In genomic region chr4:40232610-40233009, GRCh38 we compare ENCODE assay signal across 16 cellular contexts. TPM values are rescaled to one million over a fixed set of nuclear protein-coding genes. Genes with fewer than 3 reads are reported as not detected.
A peak's percentile ranks its signal among the peaks of the same experiment; 100 is the strongest.
DNase-seq lines count a peak whose midpoint lies in the region; ATAC-seq and TF ChIP-seq lines count a peak whose summit lies in the region.
"Had no signal": no experiment of that assay in that cellular context is flagged by ENCODE, and none has a peak within 500 bp of the region (broad histone marks: within the 10 kb centered on the region; RNA-seq: fewer than 3 reads in every experiment).

No MANE protein-coding gene starts in this region.

- H3K9me3 Mint-ChIP-seq in activated CD4-positive, alpha-beta T cell treated with anti-CD3 and anti-CD28 coated beads, Interleukin-2, amount 10 ng/mL, durations not matched to agents 7 days and 5 days, result peaks cover 4% of the 10 kb centered on the region
- peaks cover 3% of the 10 kb centered on the region for H3K9me3 Mint-ChIP-seq in activated CD8-positive, alpha-beta T cell treated with anti-CD3 and anti-CD28 coated beads for 36 hours
- H3K9me3 Mint-ChIP-seq in natural killer cell (peaks cover 0 to 2% of the 10 kb centered on the region in 2 donors), WTC11 (peaks cover 4% of the 10 kb centered on the region)

- H3K27ac Mint-ChIP-seq in activated CD4-positive, alpha-beta T cell treated with anti-CD3 and anti-CD28 coated beads, Interleukin-2, amount 10 ng/mL, durations not matched to agents 7 days and 5 days, result peak overlapping the region; percentile 39
- H3K27ac Mint-ChIP-seq in activated CD8-positive, alpha-beta T cell treated with anti-CD3 and anti-CD28 coated beads for 36 hours, result peak overlapping the region; percentile 86
- H3K27ac Mint-ChIP-seq in natural killer cell (peak overlapping the region in 1 of 2 donors; percentile 53), WTC11 (no peak overlapping the region)

- peak overlapping the region; percentile 80 for H3K27ac ChIP-seq in KOPT-K1 (ENCODE audit: low read depth, low read length, poor library complexity, severe bottlenecking)
- H3K27ac ChIP-seq: adrenal gland, parathyroid adenoma, thoracic aorta had no signal

- no peaks in the 10 kb centered on the region for H3K27me3 Mint-ChIP-seq in activated CD4-positive, alpha-beta T cell treated with anti-CD3 and anti-CD28 coated beads, Interleukin-2, amount 10 ng/mL, durations not matched to agents 7 days and 5 days
- H3K27me3 Mint-ChIP-seq in activated CD8-positive, alpha-beta T cell treated with anti-CD3 and anti-CD28 coated beads for 36 hours, result no peaks in the 10 kb centered on the region
- H3K27me3 Mint-ChIP-seq in natural killer cell (ENCODE audit: low read depth in 2 of 2) (no peaks in the 10 kb centered on the region), WTC11 (ENCODE audit: low read depth) (no peaks in the 10 kb centered on the region)

- CTCF ChIA-PET in activated CD4-positive, alpha-beta T cell treated with anti-CD3 and anti-CD28 coated beads, Interleukin-2, amount 10 ng/mL, durations not matched to agents 7 days and 5 days (lab: Charles Lee), result interaction anchor here (1.2 to 3.4 kb wide), 4 partner anchors 19 to 176 kb away, joined by 3 to 16 read pairs (median 6); partner anchors contain the start of gene N4BP2
- CTCF ChIA-PET in activated CD8-positive, alpha-beta T cell treated with anti-CD3 and anti-CD28 coated beads for 36 hours (lab: Charles Lee), result interaction anchor here (2.0 to 9.4 kb wide), 6 partner anchors 15 to 93 kb away, joined by 5 to 120 read pairs (median 18); partner anchors contain the start of gene RHOH
- CTCF ChIA-PET in WTC11 (lab: Charles Lee), result interaction anchor here (1.5 kb wide), 1 partner anchor 51 kb away, joined by 3 read pairs; no protein-coding TSS in a partner anchor

- intact Hi-C loops in activated CD8-positive, alpha-beta T cell treated with anti-CD3 and anti-CD28 coated beads for 36 hours (cut with micrococcal nuclease), result no loop called here
- intact Hi-C loops in natural killer cell (cut with micrococcal nuclease), result loop anchor here (5.0 kb wide), 1 partner anchor 35 kb away; the partner anchor contains the start of gene RHOH

- DNase-seq in activated CD4-positive, alpha-beta T cell treated with anti-CD3 and anti-CD28 coated beads, Interleukin-2, amount 10 ng/mL, durations not matched to agents 7 days and 5 days, result no peak
- DNase-seq in activated CD4-positive, alpha-beta T cell treated with anti-CD3 and anti-CD28 coated beads for 4 hours, result no peak
- DNase-seq in activated CD8-positive, alpha-beta T cell treated with anti-CD3 and anti-CD28 coated beads for 36 hours, result peak; percentile 67
- DNase-seq in natural killer cell, result no peak
- no peak for DNase-seq in NCI-H446 treated with DMSO at 0.1 percent for 48 hours (lab: John Stamatoyannopoulos, UW)
- no peak for DNase-seq in WTC11 (ENCODE audit: low spot score)
- DNase-seq: activated CD4-positive, CD25-positive, alpha-beta regulatory T cell treated with anti-CD3 and anti-CD28 coated beads, Interleukin-2, amount 50 U/mL, for 72 hours; adrenal gland; Calu3; cerebellar nuclear complex; SK-N-SH had no signal

- peaks cover 77% of the 10 kb centered on the region for H3K36me3 Mint-ChIP-seq in activated CD4-positive, alpha-beta T cell treated with anti-CD3 and anti-CD28 coated beads, Interleukin-2, amount 10 ng/mL, durations not matched to agents 7 days and 5 days (ENCODE audit: low read depth)
- H3K36me3 Mint-ChIP-seq in activated CD8-positive, alpha-beta T cell treated with anti-CD3 and anti-CD28 coated beads for 36 hours (ENCODE audit: low read depth), result peaks cover 83% of the 10 kb centered on the region
- H3K36me3 Mint-ChIP-seq in natural killer cell (no peaks in the 10 kb centered on the region), WTC11 (peaks cover 3% of the 10 kb centered on the region; the same call in 1 of the 2 replicates)

- POLR2A ChIA-PET in activated CD4-positive, alpha-beta T cell treated with anti-CD3 and anti-CD28 coated beads, Interleukin-2, amount 10 ng/mL, durations not matched to agents 7 days and 5 days (lab: Charles Lee), result no interaction called here
- POLR2A ChIA-PET in activated CD8-positive, alpha-beta T cell treated with anti-CD3 and anti-CD28 coated beads for 36 hours (lab: Charles Lee), result interaction anchor here (0.6 to 19.6 kb wide), 13 partner anchors 10 to 86 kb away, joined by 3 to 295 read pairs (median 12); partner anchors contain the start of gene RHOH
- POLR2A ChIA-PET in WTC11 (lab: Charles Lee), result no interaction called here

- ATAC-seq in activated CD8-positive, alpha-beta T cell treated with anti-CD3 and anti-CD28 coated beads for 36 hours, result no peak
- no peak for ATAC-seq in natural killer cell
- no peak for ATAC-seq in HG02571 (IDR thresholded peaks at IDR 0.05; ENCODE audit: unreplicated experiment)
- no peak for ATAC-seq in WTC11

- no peaks in the 10 kb centered on the region for H3K9me3 ChIP-seq in KOPT-K1 (ENCODE audit: insufficient read depth, low read length, poor library complexity, severe bottlenecking)
- H3K9me3 ChIP-seq: adrenal gland, SK-N-SH, thoracic aorta had no signal

- peaks cover 88% of the 10 kb centered on the region for H3K4me1 Mint-ChIP-seq in activated CD4-positive, alpha-beta T cell treated with anti-CD3 and anti-CD28 coated beads, Interleukin-2, amount 10 ng/mL, durations not matched to agents 7 days and 5 days
- peaks cover 85% of the 10 kb centered on the region for H3K4me1 Mint-ChIP-seq in activated CD8-positive, alpha-beta T cell treated with anti-CD3 and anti-CD28 coated beads for 36 hours (ENCODE audit: low read depth)
- H3K4me1 Mint-ChIP-seq in natural killer cell (peaks cover 72 to 80% of the 10 kb centered on the region in 2 donors), WTC11 (peaks cover 23% of the 10 kb centered on the region)

- no peak for TF ChIP-seq CTCF in activated CD8-positive, alpha-beta T cell treated with anti-CD3 and anti-CD28 coated beads for 36 hours (IDR thresholded peaks at IDR 0.05)
- TF ChIP-seq CTCF in natural killer cell (IDR thresholded peaks at IDR 0.05), result no peak
- TF ChIP-seq CTCF in WTC11 (IDR thresholded peaks at IDR 0.05), result no peak

- H3K36me3 ChIP-seq in KOPT-K1 (ENCODE audit: insufficient read depth, low read length), result peaks cover 68% of the 10 kb centered on the region
- H3K36me3 ChIP-seq: adrenal gland, thoracic aorta had no signal

- H3K4me3 Mint-ChIP-seq in activated CD4-positive, alpha-beta T cell treated with anti-CD3 and anti-CD28 coated beads, Interleukin-2, amount 10 ng/mL, durations not matched to agents 7 days and 5 days, result no peak overlapping the region
- peak overlapping the region; percentile 19 for H3K4me3 Mint-ChIP-seq in activated CD8-positive, alpha-beta T cell treated with anti-CD3 and anti-CD28 coated beads for 36 hours
- peak overlapping the region; percentile 25 for H3K4me3 Mint-ChIP-seq in natural killer cell
- H3K4me3 Mint-ChIP-seq in WTC11, result no peak overlapping the region

TF ChIP-seq in WTC11, 78 proteins besides CTCF, POLR2A, EP300 and RAD21:
- TF ChIP-seq FOXK1 (CRISPR knock-in tag; IDR thresholded peaks at IDR 0.05) (no peak), HMGA2 (CRISPR knock-in tag; IDR thresholded peaks at IDR 0.05) (no peak), ZMAT4 (CRISPR knock-in tag; IDR thresholded peaks at IDR 0.05) (no peak), ZNF396 (CRISPR knock-in tag; IDR thresholded peaks at IDR 0.05; ENCODE audit: borderline replicate concordance) (no peak), ATF2 (CRISPR knock-in tag; IDR thresholded peaks at IDR 0.05; ENCODE audit: borderline replicate concordance, low read depth) (no peak), FOXP1 (CRISPR knock-in tag; IDR thresholded peaks at IDR 0.05; ENCODE audit: borderline replicate concordance) (no peak), KAT7 (CRISPR knock-in tag; IDR thresholded peaks at IDR 0.05; ENCODE audit: borderline replicate concordance) (no peak)
TF ChIP-seq in WTC11: peak in this region for 0.

RNA-seq across cellular contexts. Expression of gene RHOH, which starts 35.8 kb away (rescaled TPM):
- total RNA-seq in activated CD4-positive, alpha-beta T cell treated with anti-CD3 and anti-CD28 coated beads, Interleukin-2, amount 10 ng/mL, durations not matched to agents 7 days and 5 days, result 100 to 1,000 TPM; 134 to 137 TPM
- 100 to 1,000 TPM; 121 to 126 TPM for total RNA-seq in activated CD8-positive, alpha-beta T cell treated with anti-CD3 and anti-CD28 coated beads for 36 hours
- total RNA-seq in natural killer cell, result 100 to 1,000 TPM; 195 to 233 (median 195) TPM
- total RNA-seq in WTC11 (2021), result 3.9 to 8.7 TPM (median 7.4 TPM) in 3 replicates
- total RNA-seq: Calu3, M059J had no signal

Comparison
In these comparisons a context has a peak if more than half of its experiments do, and no peak if none do; other contexts are left out.
1. H3K4me3 Mint-ChIP-seq: peak in activated CD8-positive, alpha-beta T cell treated with anti-CD3 and anti-CD28 coated beads for 36 hours (single experiment) and natural killer cell (single experiment); none in activated CD4-positive, alpha-beta T cell treated with anti-CD3 and anti-CD28 coated beads, Interleukin-2, amount 10 ng/mL, durations not matched to agents 7 days and 5 days (single experiment) and WTC11 (single experiment).
2. RNA of gene RHOH, which starts 35.8 kb away (total RNA-seq): 195 to 233 TPM in natural killer cell, 134 to 137 TPM in activated CD4-positive, alpha-beta T cell treated with anti-CD3 and anti-CD28 coated beads, Interleukin-2, amount 10 ng/mL, durations not matched to agents 7 days and 5 days and 121 to 126 TPM in activated CD8-positive, alpha-beta T cell treated with anti-CD3 and anti-CD28 coated beads for 36 hours; 3.9 to 8.7 TPM in WTC11; every median in the first group is over 10 times any median in the second.